Comparison of ENCODE assay signal across 9 cellular contexts in genomic region chr3:11603628-11604027, GRCh38. TPM values are rescaled to one million over a fixed set of nuclear protein-coding genes. Genes with fewer than 3 reads are reported as not detected.
DNase-seq lines count a peak whose midpoint lies in the region; ATAC-seq, FAIRE-seq and TF ChIP-seq lines count a peak whose summit lies in the region.
"Had no signal": no experiment of that assay in that cellular context is flagged by ENCODE, and none has a peak within 500 bp of the region (broad histone marks: within the 10 kb centered on the region; RNA-seq: fewer than 3 reads in every experiment).

No MANE protein-coding gene starts in this region.

- no peak overlapping the region for H3K9ac ChIP-seq in SK-N-SH

- no peaks in the 10 kb centered on the region for H3K9me3 Mint-ChIP-seq in mesothelial cell of epicardium
- no peaks in the 10 kb centered on the region for H3K9me3 Mint-ChIP-seq in type B pancreatic cell
- no peaks in the 10 kb centered on the region for H3K9me3 Mint-ChIP-seq in effector memory CD8-positive, alpha-beta T cell

- H3K79me2 ChIP-seq in SK-N-SH (ENCODE audit: insufficient read depth), result peaks cover 81% of the 10 kb centered on the region

- peaks cover 87% of the 10 kb centered on the region for H4K20me1 ChIP-seq in SK-N-SH (ENCODE audit: insufficient read depth)

- no peak for TF ChIP-seq RAD21 in SK-N-SH (IDR thresholded peaks at IDR 0.05; ENCODE audit: low read length)

- TF ChIP-seq EP300 in SK-N-SH (IDR thresholded peaks at IDR 0.05; ENCODE audit: borderline replicate concordance in 1 of 2, low read depth in 1 of 2, low read length in 1 of 2), result no peak

- peaks cover 55% of the 10 kb centered on the region for H3F3A ChIP-seq in SK-N-SH (replicated peaks; ENCODE audit: insufficient read depth)

- TF ChIP-seq CTCF in SK-N-SH (IDR thresholded peaks at IDR 0.05) (no peak), mesothelial cell of epicardium (IDR thresholded peaks at IDR 0.05; ENCODE audit: unreplicated experiment) (no peak), type B pancreatic cell (conservative IDR thresholded peaks at IDR 0.05) (no peak)

- H3K27ac Mint-ChIP-seq in mesothelial cell of epicardium, result peak overlapping the region; percentile 93
- H3K27ac Mint-ChIP-seq in type B pancreatic cell, result peak overlapping the region; percentile 50
- no peak overlapping the region for H3K27ac Mint-ChIP-seq in effector memory CD8-positive, alpha-beta T cell

- CTCF ChIA-PET in SK-N-SH (lab: Yijun Ruan, JAX), result interaction anchor here (0.7 kb wide), 1 partner anchor 10 kb away, joined by 3 read pairs; no protein-coding TSS in a partner anchor

- ATAC-seq in SK-N-SH treated with all-trans-retinoic acid at 6 μM for 48 hours (no peak), GM18873 (IDR thresholded peaks at IDR 0.05; ENCODE audit: low FRiP score, unreplicated experiment) (no peak)
- no peak for ATAC-seq in effector memory CD8-positive, alpha-beta T cell (replicated peaks)

- no peak for DNase-seq in SK-N-SH
- DNase-seq in dermis blood vessel endothelial cell, result peak; percentile 72
- no peak for DNase-seq in mesothelial cell of epicardium (ENCODE audit: low spot score in 2 of 2, unreplicated experiment in 2 of 2)
- DNase-seq in type B pancreatic cell (ENCODE audit: extremely low spot score, unreplicated experiment), result no peak
- no peak for DNase-seq in effector memory CD8-positive, alpha-beta T cell
- DNase-seq in RCC 7860 (ENCODE audit: low spot score), result no peak
- DNase-seq: NCI-H82 had no signal

- H2AFZ ChIP-seq in SK-N-SH (ENCODE audit: low read depth), result no peak overlapping the region

- H3K9me2 ChIP-seq in SK-N-SH, result no peaks in the 10 kb centered on the region

- no peak for FAIRE-seq in RCC 7860 (lab: Jason Lieb, UNC)

- H3K4me2 ChIP-seq in SK-N-SH, result peak overlapping the region; percentile 2

- peak overlapping the region in 1 of 2 experiments; percentile 82; a peak in 2 of 4 replicates for H3K27ac ChIP-seq in SK-N-SH (ENCODE audit: low read depth in 2 of 2, low read length in 1 of 2)

- H3K4me1 ChIP-seq in SK-N-SH (ENCODE audit: control insufficient read depth in 1 of 2, insufficient read depth in 2 of 2, low read depth in 1 of 2, low read length in 1 of 2), result peaks cover 6 to 53% of the 10 kb centered on the region in 2 experiments; a peak in 3 of 4 replicates

- peaks cover 78% of the 10 kb centered on the region for H3K4me1 Mint-ChIP-seq in mesothelial cell of epicardium
- H3K4me1 Mint-ChIP-seq in type B pancreatic cell (ENCODE audit: unreplicated experiment), result peaks cover 84% of the 10 kb centered on the region
- peaks cover 23 to 37% of the 10 kb centered on the region in 2 donors for H3K4me1 Mint-ChIP-seq in effector memory CD8-positive, alpha-beta T cell (ENCODE audit: low read depth in 2 of 2)

- POLR2A ChIA-PET in SK-N-SH (lab: Yijun Ruan, JAX), result no interaction called here

- H3K4me3 Mint-ChIP-seq in mesothelial cell of epicardium, result no peak overlapping the region
- H3K4me3 Mint-ChIP-seq in type B pancreatic cell, result peak overlapping the region; percentile 44
- H3K4me3 Mint-ChIP-seq in effector memory CD8-positive, alpha-beta T cell, result no peak overlapping the region

- peaks cover 16 to 22% of the 10 kb centered on the region in 2 experiments for H3K36me3 ChIP-seq in SK-N-SH (replicated peaks in 1 of 2; ENCODE audit: control insufficient read depth in 1 of 2, insufficient read depth in 2 of 2, low read length in 1 of 2)

- H3K27me3 Mint-ChIP-seq in mesothelial cell of epicardium (ENCODE audit: low read depth) (no peaks in the 10 kb centered on the region), type B pancreatic cell (no peaks in the 10 kb centered on the region)
- no peaks in the 10 kb centered on the region for H3K27me3 Mint-ChIP-seq in effector memory CD8-positive, alpha-beta T cell

- H3K36me3 Mint-ChIP-seq in mesothelial cell of epicardium, result peaks cover 14% of the 10 kb centered on the region
- H3K36me3 Mint-ChIP-seq in type B pancreatic cell, result peaks cover 40% of the 10 kb centered on the region
- H3K36me3 Mint-ChIP-seq in effector memory CD8-positive, alpha-beta T cell (ENCODE audit: insufficient read depth), result peaks cover 17% of the 10 kb centered on the region

- H3K9me3 ChIP-seq in SK-N-SH, result no peaks in the 10 kb centered on the region

- H3K4me3 ChIP-seq in SK-N-SH (ENCODE audit: low read depth in 2 of 2, low read length in 1 of 2), result no peak overlapping the region

- WGBS in SK-N-SH (ENCODE audit: low lambda C conversion rate), result 81% methylated on average over 9 of the region's 9 CpGs

- H3K27me3 ChIP-seq in SK-N-SH (ENCODE audit: insufficient read depth), result no peaks in the 10 kb centered on the region

TF ChIP-seq in SK-N-SH, 30 proteins besides CTCF, POLR2A, EP300 and RAD21 (continues in another document):
- TF ChIP-seq MAX (IDR thresholded peaks at IDR 0.05; ENCODE audit: low read depth), result no peak
- no peak for TF ChIP-seq YY1 (IDR thresholded peaks at IDR 0.05; ENCODE audit: low read depth)
- TF ChIP-seq TAF1 (IDR thresholded peaks at IDR 0.05; ENCODE audit: borderline replicate concordance, low read depth, low read length), result no peak
- no peak for TF ChIP-seq USF2 (IDR thresholded peaks at IDR 0.05; ENCODE audit: borderline replicate concordance, low read depth, low read length)
- TF ChIP-seq TEAD4 (IDR thresholded peaks at IDR 0.05; ENCODE audit: borderline replicate concordance, insufficient read depth), result no peak
- no peak for TF ChIP-seq FOSL2 (IDR thresholded peaks at IDR 0.05; ENCODE audit: borderline replicate concordance, low read depth)
- no peak for TF ChIP-seq EZH2phosphoT487 (IDR thresholded peaks at IDR 0.05; ENCODE audit: borderline replicate concordance, low read depth)
- no peak for TF ChIP-seq SIN3A (IDR thresholded peaks at IDR 0.05; ENCODE audit: borderline replicate concordance, low read depth, low read length)

TF ChIP-seq in SK-N-SH treated with all-trans-retinoic acid at 6 μM for 48 hours, 23 proteins besides CTCF, POLR2A, EP300 and RAD21:
- TF ChIP-seq ZFP3 (CRISPR knock-in tag; IDR thresholded peaks at IDR 0.05) (no peak), ESRRG (CRISPR knock-in tag; IDR thresholded peaks at IDR 0.05) (no peak), ARNTL (CRISPR knock-in tag; IDR thresholded peaks at IDR 0.05; ENCODE audit: borderline replicate concordance, low read depth) (no peak), TOX (CRISPR knock-in tag; IDR thresholded peaks at IDR 0.05; ENCODE audit: borderline replicate concordance) (no peak), BACH2 (CRISPR knock-in tag; IDR thresholded peaks at IDR 0.05; ENCODE audit: borderline replicate concordance) (no peak), PPARA (CRISPR knock-in tag; IDR thresholded peaks at IDR 0.05; ENCODE audit: borderline replicate concordance) (no peak), CSRNP3 (CRISPR knock-in tag; IDR thresholded peaks at IDR 0.05) (no peak), POU6F1 (CRISPR knock-in tag; IDR thresholded peaks at IDR 0.05; ENCODE audit: borderline replicate concordance, low read depth) (no peak), OSR1 (CRISPR knock-in tag; IDR thresholded peaks at IDR 0.05) (no peak), ZNF8 (CRISPR knock-in tag; IDR thresholded peaks at IDR 0.05) (no peak), ISL1 (CRISPR knock-in tag; IDR thresholded peaks at IDR 0.05) (no peak), CSDC2 (CRISPR knock-in tag; IDR thresholded peaks at IDR 0.05) (no peak), ZC3H10 (CRISPR knock-in tag; IDR thresholded peaks at IDR 0.05) (no peak)

RNA-seq across cellular contexts. Expression of gene VGLL4, which starts 40.1 kb away (rescaled TPM):
- polyA plus RNA-seq in SK-N-SH (2012; rRNA removed), result 48.9 and 52.1 TPM in 2 replicates
- polyA plus RNA-seq in SK-N-SH (2012; cell fraction: cytosol; rRNA removed), result 40.5 and 45.5 TPM in 2 replicates
- 60.2 and 71.7 TPM in 2 replicates for polyA plus RNA-seq in SK-N-SH (2012; cell fraction: nucleus; rRNA removed)
- total RNA-seq in dermis blood vessel endothelial cell (76.7 and 79.0 TPM in 2 replicates), mesothelial cell of epicardium (137 to 140 TPM (median 138 TPM) in 3 replicates), type B pancreatic cell (ENCODE audit: low replicate concordance) (78.5 and 111 TPM in 2 replicates)

Comparison
In these comparisons a context has a peak if more than half of its experiments do, and no peak if none do; other contexts are left out.
1. H3K27ac Mint-ChIP-seq: peak in mesothelial cell of epicardium (single experiment) and type B pancreatic cell (single experiment); none in effector memory CD8-positive, alpha-beta T cell (0 of 2).